ENCODE assay signal across 2 cellular contexts in genomic region chr15:40911139-40911538, GRCh38.
TF ChIP-seq lines count a peak whose summit lies in the region.

No MANE protein-coding gene starts in this region.

TF ChIP-seq in SK-N-SH, 30 proteins besides CTCF, POLR2A, EP300 and RAD21 (continued from another document):
- TF ChIP-seq FOSL2 (IDR thresholded peaks at IDR 0.05; ENCODE audit: borderline replicate concordance, low read depth), result no peak
- TF ChIP-seq TEAD4 (IDR thresholded peaks at IDR 0.05; ENCODE audit: borderline replicate concordance, insufficient read depth), result no peak
- TF ChIP-seq PBX3 (IDR thresholded peaks at IDR 0.05), result no peak
- TF ChIP-seq ELF1 (IDR thresholded peaks at IDR 0.05), result no peak
- no peak for TF ChIP-seq RCOR1 (IDR thresholded peaks at IDR 0.05; ENCODE audit: low read length)

TF ChIP-seq in SK-N-SH treated with all-trans-retinoic acid at 6 μM for 48 hours, 23 proteins besides CTCF, POLR2A, EP300 and RAD21 (continued from another document):
- TF ChIP-seq POU6F1 (CRISPR knock-in tag; IDR thresholded peaks at IDR 0.05; ENCODE audit: borderline replicate concordance, low read depth) (no peak), ZFP3 (CRISPR knock-in tag; IDR thresholded peaks at IDR 0.05) (no peak), ZFP30 (CRISPR knock-in tag; IDR thresholded peaks at IDR 0.05) (no peak), CSDC2 (CRISPR knock-in tag; IDR thresholded peaks at IDR 0.05) (no peak), ZNF565 (CRISPR knock-in tag; conservative IDR thresholded peaks at IDR 0.05; ENCODE audit: low read depth) (no peak), ZC3H10 (CRISPR knock-in tag; IDR thresholded peaks at IDR 0.05) (no peak), ZNF8 (CRISPR knock-in tag; IDR thresholded peaks at IDR 0.05) (no peak), RARB (CRISPR knock-in tag; IDR thresholded peaks at IDR 0.05) (no peak), TSHZ2 (CRISPR knock-in tag; IDR thresholded peaks at IDR 0.05) (no peak)
- TF ChIP-seq, protein P1, sequence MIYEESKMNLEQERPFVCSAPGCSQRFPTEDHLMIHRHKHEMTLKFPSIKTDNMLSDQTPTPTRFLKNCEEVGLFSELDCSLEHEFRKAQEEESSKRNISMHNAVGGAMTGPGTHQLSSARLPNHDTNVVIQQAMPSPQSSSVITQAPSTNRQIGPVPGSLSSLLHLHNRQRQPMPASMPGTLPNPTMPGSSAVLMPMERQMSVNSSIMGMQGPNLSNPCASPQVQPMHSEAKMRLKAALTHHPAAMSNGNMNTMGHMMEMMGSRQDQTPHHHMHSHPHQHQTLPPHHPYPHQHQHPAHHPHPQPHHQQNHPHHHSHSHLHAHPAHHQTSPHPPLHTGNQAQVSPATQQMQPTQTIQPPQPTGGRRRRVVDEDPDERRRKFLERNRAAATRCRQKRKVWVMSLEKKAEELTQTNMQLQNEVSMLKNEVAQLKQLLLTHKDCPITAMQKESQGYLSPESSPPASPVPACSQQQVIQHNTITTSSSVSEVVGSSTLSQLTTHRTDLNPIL (CRISPR knock-in tag; IDR thresholded peaks at IDR 0.05; ENCODE audit: low read depth), result no peak
